In genomic region chr1:9503001-9503675, GRCh38 we compare ENCODE assay signal across 23 cellular contexts.
"Had no signal": no experiment of that assay in that cellular context is flagged by ENCODE, and none has a peak within 500 bp of the region (broad histone marks: within the 10 kb centered on the region; RNA-seq: fewer than 3 reads in every experiment).

No MANE protein-coding gene starts in this region.

- H3K4me1 Mint-ChIP-seq: activated B cell treated with CpG ODN at 0.5 μM for 24 hours; activated CD4-positive, alpha-beta memory T cell treated with anti-CD3 and anti-CD28 coated beads, Interleukin-2, amount 10 ng/mL, durations not matched to agents 7 days and 5 days; central memory CD8-positive, alpha-beta T cell had no signal

- H3K4me3 ChIP-seq: colonic mucosa, lung, prostate gland, tibial nerve, vagina had no signal

- H3K4me2 ChIP-seq: SK-N-SH had no signal

- H3K27me3 Mint-ChIP-seq: activated T-cell treated with anti-CD3 and anti-CD28 coated beads, Interleukin-2, amount 50 U/mL, for 24 hours had no signal

- H3K36me3 ChIP-seq: brain microvascular endothelial cell, colonic mucosa, prostate gland, tibial nerve, vagina had no signal

- FAIRE-seq: endometrium had no signal

- H3K9ac ChIP-seq: SK-N-SH had no signal

- H3K4me3 Mint-ChIP-seq: activated B cell treated with CpG ODN at 0.5 μM for 24 hours; activated CD4-positive, alpha-beta memory T cell treated with anti-CD3 and anti-CD28 coated beads, Interleukin-2, amount 10 ng/mL, durations not matched to agents 7 days and 5 days; activated naive CD4-positive, alpha-beta T cell treated with anti-CD3 and anti-CD28 coated beads for 36 hours; activated T-cell treated with anti-CD3 and anti-CD28 coated beads, Interleukin-2, amount 50 U/mL, for 24 hours; central memory CD8-positive, alpha-beta T cell; T-helper 2 cell treated with Interferon-gamma antibody and Interleukin-4, amounts not matched to agents 5 μg/mL and 100 μg/mL, for 36 hours had no signal

- H3K9me3 ChIP-seq: colonic mucosa, prostate gland, SK-N-SH, tibial nerve, vagina had no signal

- H3K4me1 ChIP-seq: colonic mucosa, prostate gland, tibial nerve, vagina had no signal

- H3K27me3 ChIP-seq: brain microvascular endothelial cell, colonic mucosa, tibial nerve, vagina had no signal

- H3K9me2 ChIP-seq: SK-N-SH had no signal

- H3K27ac Mint-ChIP-seq: activated B cell treated with CpG ODN at 0.5 μM for 24 hours; activated CD4-positive, alpha-beta memory T cell treated with anti-CD3 and anti-CD28 coated beads, Interleukin-2, amount 10 ng/mL, durations not matched to agents 7 days and 5 days; activated naive CD4-positive, alpha-beta T cell treated with anti-CD3 and anti-CD28 coated beads for 36 hours; activated T-cell treated with anti-CD3 and anti-CD28 coated beads, Interleukin-2, amount 50 U/mL, for 24 hours; activated T-helper 2 cell treated with anti-CD3 and anti-CD28 coated beads, Interferon-gamma antibody, Interleukin-2, Interleukin-4, amounts not matched to agents 10 μg/mL and 5 μg/mL and 100 μg/mL, durations not matched to agents 14 hours and 24 hours and 36 hours; T-helper 2 cell treated with Interferon-gamma antibody and Interleukin-4, amounts not matched to agents 5 μg/mL and 100 μg/mL, for 36 hours had no signal

- DNase-seq: activated B cell treated with CpG ODN at 0.5 μM for 24 hours; activated CD4-positive, alpha-beta memory T cell treated with anti-CD3 and anti-CD28 coated beads, Interleukin-2, amount 10 ng/mL, durations not matched to agents 7 days and 5 days; activated CD4-positive, alpha-beta T cell treated with anti-CD3 and anti-CD28 coated beads for 4 hours; activated naive CD4-positive, alpha-beta T cell treated with anti-CD3 and anti-CD28 coated beads for 36 hours; activated T-cell treated with anti-CD3 and anti-CD28 coated beads, Interleukin-2, amount 50 U/mL, for 24 hours; brain microvascular endothelial cell; colonic mucosa; erythroblast; foreskin melanocyte; occipital lobe; SK-N-SH; stimulated activated CD4-positive, alpha-beta T cell treated with anti-CD3 and anti-CD28 coated beads, Interleukin-12 subunit alpha, Interleukin-12 subunit beta, amount 100 ng/mL, for 4 hours; stimulated activated CD4-positive, alpha-beta T cell treated with anti-CD3 and anti-CD28 coated beads, Interleukin-1b, Interleukin-23, amount 100 ng/mL, for 48 hours; stimulated activated CD8-positive, alpha-beta memory T cell treated with anti-CD3 and anti-CD28 coated beads, Interleukin-4, amount 100 ng/mL, for 48 hours; stimulated activated naive CD4-positive, alpha-beta T cell had no signal

- H3K27ac ChIP-seq: brain microvascular endothelial cell, colonic mucosa, prostate gland, tibial nerve, vagina had no signal

- H3K9me3 Mint-ChIP-seq: activated CD4-positive, alpha-beta memory T cell treated with anti-CD3 and anti-CD28 coated beads, Interleukin-2, amount 10 ng/mL, durations not matched to agents 7 days and 5 days; activated naive CD4-positive, alpha-beta T cell treated with anti-CD3 and anti-CD28 coated beads for 36 hours; activated T-cell treated with anti-CD3 and anti-CD28 coated beads, Interleukin-2, amount 50 U/mL, for 24 hours; activated T-helper 2 cell treated with anti-CD3 and anti-CD28 coated beads, Interferon-gamma antibody, Interleukin-2, Interleukin-4, amounts not matched to agents 10 μg/mL and 5 μg/mL and 100 μg/mL, durations not matched to agents 14 hours and 24 hours and 36 hours; central memory CD8-positive, alpha-beta T cell; T-helper 2 cell treated with Interferon-gamma antibody and Interleukin-4, amounts not matched to agents 5 μg/mL and 100 μg/mL, for 36 hours had no signal
